Comparison of ENCODE assay signal across 26 cellular contexts in genomic region chr3:62688050-62688449, GRCh38.
DNase-seq lines count a peak whose midpoint lies in the region; FAIRE-seq and TF ChIP-seq lines count a peak whose summit lies in the region.
"Had no signal": no experiment of that assay in that cellular context is flagged by ENCODE, and none has a peak within 500 bp of the region (broad histone marks: within the 10 kb centered on the region; RNA-seq: fewer than 3 reads in every experiment).

No MANE protein-coding gene starts in this region.

- intact Hi-C loops in prostate gland (cut with DNase I) = no loop called here

- H3K4me3 Mint-ChIP-seq in astrocyte (ENCODE audit: unreplicated experiment) = no peak overlapping the region
- H3K4me3 Mint-ChIP-seq: activated CD4-positive, alpha-beta T cell treated with anti-CD3 and anti-CD28 coated beads for 36 hours; activated naive CD8-positive, alpha-beta T cell treated with anti-CD3 and anti-CD28 coated beads, Interleukin-2, amount 50 U/mL, for 24 hours; CD14-positive monocyte; endodermal cell; natural killer cell; stimulated activated effector memory CD8-positive, alpha-beta T cell treated with anti-CD3 and anti-CD28 coated beads, Interleukin-12 subunit alpha, Interleukin-12 subunit beta, amount 100 ng/mL, for 72 hours had no signal

- no peak for TF ChIP-seq POLR2A in prostate gland (IDR thresholded peaks at IDR 0.05)

- FAIRE-seq in astrocyte (lab: Jason Lieb, UNC) = no peak
- FAIRE-seq: TTC549 had no signal

- H3K27ac ChIP-seq in astrocyte (ENCODE audit: low read depth, low read length) (no peak overlapping the region), prostate gland (no peak overlapping the region)
- H3K27ac ChIP-seq: coronary artery, left ventricle myocardium inferior, PC-9 had no signal

- TF ChIP-seq CTCF in astrocyte (IDR thresholded peaks at IDR 0.05; ENCODE audit: insufficient read depth, low read depth, low read length) (no peak), foreskin fibroblast (IDR thresholded peaks at IDR 0.05; ENCODE audit: low read depth, low read length) (no peak), GM20000 (IDR thresholded peaks at IDR 0.05; ENCODE audit: extremely low read depth, missing control alignments) (no peak), prostate gland (IDR thresholded peaks at IDR 0.05) (no peak)

- no peak overlapping the region for H3K9ac ChIP-seq in astrocyte (ENCODE audit: low read length)

- H3K4me1 ChIP-seq in astrocyte (ENCODE audit: insufficient read depth, low read length) (no peaks in the 10 kb centered on the region), prostate gland (replicated peaks) (no peaks in the 10 kb centered on the region)

- H3K36me3 ChIP-seq in astrocyte (ENCODE audit: insufficient read depth, low read length) (no peaks in the 10 kb centered on the region), prostate gland (no peaks in the 10 kb centered on the region)
- H3K36me3 ChIP-seq: left ventricle myocardium inferior had no signal

- H3K4me3 ChIP-seq in astrocyte (ENCODE audit: insufficient read depth, low read depth, low read length) = no peak overlapping the region
- no peak overlapping the region for H3K4me3 ChIP-seq in foreskin fibroblast (ENCODE audit: low read depth in 1 of 2, low read length in 2 of 2)
- no peak overlapping the region for H3K4me3 ChIP-seq in prostate gland
- H3K4me3 ChIP-seq: coronary artery, left ventricle myocardium inferior, PC-9, smooth muscle cell had no signal

- H4K20me1 ChIP-seq in astrocyte (ENCODE audit: insufficient read depth, low read length) = no peaks in the 10 kb centered on the region

- H3K79me2 ChIP-seq in astrocyte (ENCODE audit: insufficient read depth, low read length) = no peaks in the 10 kb centered on the region

- H3K27me3 Mint-ChIP-seq in astrocyte (ENCODE audit: low read depth, unreplicated experiment) = no peaks in the 10 kb centered on the region

- no peak overlapping the region for H2AFZ ChIP-seq in astrocyte (ENCODE audit: low read depth, low read length)
- H2AFZ ChIP-seq: PC-9 had no signal

- H3K4me1 Mint-ChIP-seq in astrocyte (ENCODE audit: low read depth, unreplicated experiment) = no peaks in the 10 kb centered on the region
- H3K4me1 Mint-ChIP-seq: activated CD4-positive, alpha-beta T cell treated with anti-CD3 and anti-CD28 coated beads for 36 hours; activated naive CD8-positive, alpha-beta T cell treated with anti-CD3 and anti-CD28 coated beads, Interleukin-2, amount 50 U/mL, for 24 hours; CD14-positive monocyte; natural killer cell; stimulated activated effector memory CD8-positive, alpha-beta T cell treated with anti-CD3 and anti-CD28 coated beads, Interleukin-12 subunit alpha, Interleukin-12 subunit beta, amount 100 ng/mL, for 72 hours had no signal

- no peaks in the 10 kb centered on the region for H3K9me3 Mint-ChIP-seq in astrocyte (ENCODE audit: unreplicated experiment)
- H3K9me3 Mint-ChIP-seq: endodermal cell had no signal

- WGBS in prostate gland = 34% methylated on average over 2 of the region's 2 CpGs

- H3K9me3 ChIP-seq in astrocyte (ENCODE audit: insufficient read depth, low read depth, low read length) = no peaks in the 10 kb centered on the region
- no peaks in the 10 kb centered on the region for H3K9me3 ChIP-seq in prostate gland
- H3K9me3 ChIP-seq: left ventricle myocardium inferior had no signal

- peaks cover 2% of the 10 kb centered on the region for H3K27me3 ChIP-seq in astrocyte (ENCODE audit: insufficient read depth, low read length)
- H3K27me3 ChIP-seq in prostate gland (replicated peaks; ENCODE audit: insufficient read depth) = no peaks in the 10 kb centered on the region

- no peak overlapping the region for H3K4me2 ChIP-seq in astrocyte (ENCODE audit: low read length)
- H3K4me2 ChIP-seq: PC-9, smooth muscle cell had no signal

- H3K27ac Mint-ChIP-seq in astrocyte (ENCODE audit: unreplicated experiment) = no peak overlapping the region
- H3K27ac Mint-ChIP-seq: activated CD4-positive, alpha-beta T cell treated with anti-CD3 and anti-CD28 coated beads for 36 hours; activated naive CD8-positive, alpha-beta T cell treated with anti-CD3 and anti-CD28 coated beads, Interleukin-2, amount 50 U/mL, for 24 hours; endodermal cell; natural killer cell; stimulated activated effector memory CD8-positive, alpha-beta T cell treated with anti-CD3 and anti-CD28 coated beads, Interleukin-12 subunit alpha, Interleukin-12 subunit beta, amount 100 ng/mL, for 72 hours had no signal

- DNase-seq in Daoy (ENCODE audit: low read depth) (peak; percentile 19), M059J (ENCODE audit: low read depth) (peak; percentile 7), astrocyte (ENCODE audit: low read depth) (peak; percentile 44), foreskin fibroblast (peak; percentile 29 to 66), retina (no peak), GM20000 (ENCODE audit: low spot score) (no peak), ureter (ENCODE audit: low spot score) (no peak), prostate gland (ENCODE audit: low spot score) (no peak)
- DNase-seq: activated CD4-positive, alpha-beta T cell treated with anti-CD3 and anti-CD28 coated beads for 36 hours; activated gamma-delta T cell treated with Interleukin-2 at 50 U/mL for 16 hours; activated naive CD8-positive, alpha-beta T cell treated with anti-CD3 and anti-CD28 coated beads, Interleukin-2, amount 50 U/mL, for 24 hours; activated T-cell treated with anti-CD3 and anti-CD28 coated beads, Interleukin-2, amount 50 U/mL, for 1 hour; Calu3; endodermal cell; left ventricle myocardium inferior; midbrain; natural killer cell; NCI-H187; NCI-H345; PC-9; stimulated activated CD4-positive, alpha-beta T cell treated with anti-CD3 and anti-CD28 coated beads, Interleukin-2, amount 100 ng/mL, for 24 hours had no signal

- no peaks in the 10 kb centered on the region for H3K36me3 Mint-ChIP-seq in astrocyte (ENCODE audit: low read depth, unreplicated experiment)
- H3K36me3 Mint-ChIP-seq: CD14-positive monocyte; natural killer cell; stimulated activated effector memory CD8-positive, alpha-beta T cell treated with anti-CD3 and anti-CD28 coated beads, Interleukin-12 subunit alpha, Interleukin-12 subunit beta, amount 100 ng/mL, for 72 hours had no signal

Comparison
In these comparisons a context has a peak if more than half of its experiments do, and no peak if none do; other contexts are left out.
1. DNase-seq: peak in Daoy (single experiment), M059J (single experiment), astrocyte (single experiment) and foreskin fibroblast (2 of 2); none in retina (single experiment), GM20000 (single experiment), ureter (single experiment) and prostate gland (single experiment).